1 cellular context compared by ENCODE assay signal in genomic region chr10:5349362-5349761, GRCh38.
TF ChIP-seq lines count a peak whose summit lies in the region.

No MANE protein-coding gene starts in this region.

TF ChIP-seq in K562, 482 proteins besides CTCF, POLR2A, EP300 and RAD21:
- TF ChIP-seq MTA3 (IDR thresholded peaks at IDR 0.05; ENCODE audit: borderline replicate concordance) (no peak), MAX (CRISPR knock-in tag; IDR thresholded peaks at IDR 0.05) (no peak), CTCFL (IDR thresholded peaks at IDR 0.05; ENCODE audit: borderline replicate concordance, insufficient read depth, low read depth, low read length, poor library complexity, severe bottlenecking) (no peak), ZKSCAN3 (CRISPR knock-in tag; IDR thresholded peaks at IDR 0.05) (no peak), ZNF583 (CRISPR knock-in tag; IDR thresholded peaks at IDR 0.05) (no peak), MITF (IDR thresholded peaks at IDR 0.05) (no peak), RFX5 (IDR thresholded peaks at IDR 0.05; ENCODE audit: low read depth, low read length) (no peak), CUX1 (CRISPR knock-in tag; IDR thresholded peaks at IDR 0.05) (no peak)
